In the genomic region with DNA sequence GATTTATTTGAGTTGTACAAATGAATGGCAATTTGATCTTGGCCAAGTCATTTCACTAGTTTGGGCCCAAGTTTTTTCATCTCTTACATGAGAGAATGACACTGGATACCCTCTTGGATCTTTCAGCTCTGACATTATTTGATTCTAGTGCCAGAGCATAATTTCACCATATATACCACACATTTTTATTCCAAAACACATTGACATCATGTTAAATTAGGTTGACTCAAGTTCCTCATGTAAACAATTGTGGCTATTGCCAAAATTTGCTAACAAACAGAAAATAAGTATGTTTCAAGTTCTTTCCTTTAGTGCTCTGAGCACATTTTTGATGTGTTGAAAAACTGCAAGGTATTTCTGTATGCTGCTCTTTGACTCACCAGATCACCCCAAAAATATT, we compare ENCODE assay signal across 27 cellular contexts.
"Had no signal": no experiment of that assay in that cellular context is flagged by ENCODE, and none has a peak within 500 bp of the region (broad histone marks: within the 10 kb centered on the region; RNA-seq: fewer than 3 reads in every experiment).

No MANE protein-coding gene starts in this region.

- H3K27ac ChIP-seq: left lung, lower lobe of right lung, neural progenitor cell, neutrophil, parathyroid adenoma, psoas muscle, right lobe of liver, tibial nerve had no signal

- H3K4me3 ChIP-seq: left lung, lower lobe of right lung, neural progenitor cell, psoas muscle, right lobe of liver, smooth muscle cell, tibial nerve, uterus had no signal

- H3K27me3 Mint-ChIP-seq: naive thymus-derived CD8-positive, alpha-beta T cell; stimulated activated memory B cell treated with anti-CD40 and anti-IgM and Interleukin-4, amounts not matched to agents 10 μg/mL and 1 μg/mL and 100 μg/mL, for 72 hours; stimulated activated naive CD8-positive, alpha-beta T cell treated with anti-CD3 and anti-CD28 coated beads, Interleukin-15, amount 100 ng/mL, for 72 hours; type B pancreatic cell had no signal

- H3K36me3 Mint-ChIP-seq: immature natural killer cell; naive thymus-derived CD8-positive, alpha-beta T cell; neural progenitor cell; stimulated activated memory B cell treated with anti-CD40 and anti-IgM and Interleukin-4, amounts not matched to agents 10 μg/mL and 1 μg/mL and 100 μg/mL, for 72 hours had no signal

- ATAC-seq: left colon; left lung; lower lobe of right lung; naive thymus-derived CD8-positive, alpha-beta T cell; psoas muscle; right lobe of liver; stimulated activated memory B cell treated with anti-CD40 and anti-IgM and Interleukin-4, amounts not matched to agents 10 μg/mL and 1 μg/mL and 100 μg/mL, for 72 hours; stimulated activated naive CD8-positive, alpha-beta T cell treated with anti-CD3 and anti-CD28 coated beads, Interleukin-15, amount 100 ng/mL, for 72 hours had no signal

- H3K4me3 Mint-ChIP-seq: immature natural killer cell; naive thymus-derived CD8-positive, alpha-beta T cell; nephron progenitor cell; neural progenitor cell; stimulated activated memory B cell treated with anti-CD40 and anti-IgM and Interleukin-4, amounts not matched to agents 10 μg/mL and 1 μg/mL and 100 μg/mL, for 72 hours; stimulated activated naive CD8-positive, alpha-beta T cell treated with anti-CD3 and anti-CD28 coated beads, Interleukin-15, amount 100 ng/mL, for 72 hours; type B pancreatic cell had no signal

- H3K4me1 Mint-ChIP-seq: immature natural killer cell; naive thymus-derived CD8-positive, alpha-beta T cell; stimulated activated memory B cell treated with anti-CD40 and anti-IgM and Interleukin-4, amounts not matched to agents 10 μg/mL and 1 μg/mL and 100 μg/mL, for 72 hours; stimulated activated naive CD8-positive, alpha-beta T cell treated with anti-CD3 and anti-CD28 coated beads, Interleukin-15, amount 100 ng/mL, for 72 hours had no signal

- H3K9me3 Mint-ChIP-seq: type B pancreatic cell had no signal

- H3K27ac Mint-ChIP-seq: immature natural killer cell; naive thymus-derived CD8-positive, alpha-beta T cell; nephron progenitor cell; neural progenitor cell; stimulated activated memory B cell treated with anti-CD40 and anti-IgM and Interleukin-4, amounts not matched to agents 10 μg/mL and 1 μg/mL and 100 μg/mL, for 72 hours; stimulated activated naive CD8-positive, alpha-beta T cell treated with anti-CD3 and anti-CD28 coated beads, Interleukin-15, amount 100 ng/mL, for 72 hours; type B pancreatic cell had no signal

- DNase-seq: hypothalamus; immature natural killer cell; kidney; left colon; left lung; lower lobe of right lung; mammary epithelial cell; naive thymus-derived CD8-positive, alpha-beta T cell; nephron progenitor cell; occipital lobe; psoas muscle; right lobe of liver; stimulated activated CD4-positive, alpha-beta T cell treated with anti-CD3 and anti-CD28 coated beads, Interleukin-1b, Interleukin-23, amount 100 ng/mL, for 48 hours; stimulated activated CD4-positive, alpha-beta T cell treated with anti-CD3 and anti-CD28 coated beads, Interleukin-2, amount 100 ng/mL, for 48 hours; stimulated activated CD4-positive, alpha-beta T cell treated with anti-CD3 and anti-CD28 coated beads, Interleukin-4, amount 100 ng/mL, for 4 hours; stimulated activated CD8-positive, alpha-beta memory T cell treated with anti-CD3 and anti-CD28 coated beads, Interleukin-4, amount 100 ng/mL, for 48 hours; stimulated activated naive CD4-positive, alpha-beta T cell treated with Interleukin-2 at 50 U/mL for 16 hours; stimulated activated naive CD8-positive, alpha-beta T cell treated with anti-CD3 and anti-CD28 coated beads, Interleukin-15, amount 100 ng/mL, for 72 hours; substantia nigra; uterus had no signal
